Comparison of ENCODE assay signal across 29 cellular contexts in the genomic region with DNA sequence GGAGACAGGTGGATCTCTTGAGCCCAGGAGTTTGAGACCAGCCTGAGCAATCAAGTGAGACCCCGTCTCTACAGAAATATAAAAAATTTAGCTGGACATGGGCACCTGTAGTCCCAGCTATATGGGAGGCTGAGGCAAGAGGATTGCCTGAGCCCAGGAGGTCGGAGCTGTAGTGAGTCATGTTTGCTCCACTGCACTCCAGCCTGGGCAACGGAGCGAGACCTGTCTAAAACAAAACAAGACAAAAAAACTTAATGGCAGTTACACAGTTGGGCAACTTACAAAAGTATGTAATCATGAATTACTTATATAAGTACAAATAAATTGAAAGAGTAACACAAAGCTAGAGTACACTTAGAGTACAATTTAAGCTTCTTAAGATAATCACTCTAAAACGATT. TPM values are rescaled to one million over a fixed set of nuclear protein-coding genes. Genes with fewer than 3 reads are reported as not detected.
DNase-seq lines count a peak whose midpoint lies in the region; ATAC-seq, FAIRE-seq and TF ChIP-seq lines count a peak whose summit lies in the region.
"Had no signal": no experiment of that assay in that cellular context is flagged by ENCODE, and none has a peak within 500 bp of the region (broad histone marks: within the 10 kb centered on the region; RNA-seq: fewer than 3 reads in every experiment).

No MANE protein-coding gene starts in this region.

- no peaks in the 10 kb centered on the region for H3K9me2 ChIP-seq in OCI-LY7 (ENCODE audit: insufficient read depth, low read length)

- H3K27me3 ChIP-seq in HepG2 (ENCODE audit: control insufficient read depth in 1 of 2, insufficient read depth in 2 of 2, low read length in 2 of 2) = no peaks in the 10 kb centered on the region
- H3K27me3 ChIP-seq in right lobe of liver = no peaks in the 10 kb centered on the region
- H3K27me3 ChIP-seq: dorsolateral prefrontal cortex, neutrophil, sigmoid colon, tibial artery had no signal

- intact Hi-C loops in HepG2 (cut with micrococcal nuclease; ENCODE audit: unreplicated experiment) (no loop called here), right lobe of liver (cut with DNase I) (no loop called here), OCI-LY7 (cut with micrococcal nuclease; ENCODE audit: unreplicated experiment) (no loop called here)

- H3K9me3 ChIP-seq in HepG2 (ENCODE audit: low read length) (no peaks in the 10 kb centered on the region), right lobe of liver (no peaks in the 10 kb centered on the region), OCI-LY7 (ENCODE audit: low read length) (no peaks in the 10 kb centered on the region)
- H3K9me3 ChIP-seq: A549, neutrophil, prostate gland, sigmoid colon, tibial artery had no signal

- no peak for TF ChIP-seq RAD21 in HepG2 (CRISPR knock-in tag; IDR thresholded peaks at IDR 0.05)

- ATAC-seq in HepG2 (no peak), right lobe of liver (no peak), GM19351 (IDR thresholded peaks at IDR 0.05; ENCODE audit: unreplicated experiment) (no peak)
- ATAC-seq: A549; activated CD8-positive, alpha-beta T cell treated with anti-CD3 and anti-CD28 coated beads, Interleukin-2, amount 10 ng/mL, durations not matched to agents 7 days and 5 days; GM23338; left lobe of liver had no signal

- H3K79me2 ChIP-seq in HepG2 (ENCODE audit: insufficient read depth, low read length) (peaks cover 52% of the 10 kb centered on the region), OCI-LY7 (ENCODE audit: insufficient read depth, low read depth, low read length) (peaks cover 56% of the 10 kb centered on the region)

- H3K27ac ChIP-seq in HepG2 (ENCODE audit: extremely low read length, insufficient read depth, low read length) = no peak overlapping the region
- H3K27ac ChIP-seq in right lobe of liver = no peak overlapping the region
- H3K27ac ChIP-seq in OCI-LY7 (ENCODE audit: low read depth, low read length, poor library complexity, severe bottlenecking) = no peak overlapping the region
- H3K27ac ChIP-seq: A549, dorsolateral prefrontal cortex, KMS-11, neutrophil, prostate gland, sigmoid colon, tibial artery had no signal

- H3K9ac ChIP-seq in HepG2 (ENCODE audit: insufficient read depth, low read depth, low read length) = no peak overlapping the region
- H3K9ac ChIP-seq: KMS-11 had no signal

- 97% methylated on average over 5 of the region's 5 CpGs for WGBS in HepG2 (ENCODE audit: low lambda C conversion rate)
- 94% methylated on average over 4 of the region's 5 CpGs for WGBS in right lobe of liver (ENCODE audit: insufficient coverage, low coverage, low lambda C conversion rate, missing lambda C conversion rate)

- no peak for FAIRE-seq in HepG2 (lab: Jason Lieb, UNC)
- FAIRE-seq: A549, HTR-8/SVneo had no signal

- H3K4me1 ChIP-seq in HepG2 (ENCODE audit: insufficient read depth, low read length) (no peaks in the 10 kb centered on the region), right lobe of liver (no peaks in the 10 kb centered on the region), OCI-LY7 (ENCODE audit: insufficient read depth, low read length, poor library complexity, severe bottlenecking) (peaks cover 15% of the 10 kb centered on the region)
- H3K4me1 ChIP-seq: prostate gland had no signal

- H3K4me3 ChIP-seq in HepG2 (replicated peaks in 1 of 3; ENCODE audit: insufficient read depth in 1 of 3, low read depth in 2 of 3, low read length in 3 of 3) (no peak overlapping the region), right lobe of liver (no peak overlapping the region), OCI-LY7 (ENCODE audit: low read depth, low read length, poor library complexity, severe bottlenecking) (no peak overlapping the region)
- H3K4me3 ChIP-seq: A549, dorsolateral prefrontal cortex, GM23338, PC-9, prostate gland, sigmoid colon, tibial artery had no signal

- H3K36me3 ChIP-seq in HepG2 (replicated peaks in 1 of 2; ENCODE audit: control insufficient read depth in 1 of 2, insufficient read depth in 2 of 2, low read length in 2 of 2) (peaks cover 7 to 48% of the 10 kb centered on the region in 2 experiments; a peak in 4 of 5 replicates), right lobe of liver (peaks cover 0 to 13% (median under 1%) of the 10 kb centered on the region in 4 donors), OCI-LY7 (ENCODE audit: insufficient read depth, low read length) (peaks cover 48% of the 10 kb centered on the region)
- H3K36me3 ChIP-seq: prostate gland had no signal

- BruUV-seq in HepG2 (replicated peaks; lab: Mats Ljungman, UMichigan) (no TSS peak), OCI-LY7 (replicated peaks; lab: Mats Ljungman, UMichigan) (no TSS peak)

- H4K20me1 ChIP-seq in HepG2 (ENCODE audit: insufficient read depth, low read length) = peaks cover 2% of the 10 kb centered on the region; the same call in 1 of the 2 replicates
- no peaks in the 10 kb centered on the region for H4K20me1 ChIP-seq in OCI-LY7 (ENCODE audit: insufficient read depth, low read length)

- in situ Hi-C loops in HepG2 (cut with HindIII; ENCODE audit: extremely low pct_ligation_motif_present, low pct_unique_long_range_greater_than_20kb) = no loop called here

- DNase-seq in HepG2 (ENCODE audit: low spot score) (no peak), right lobe of liver (no peak), OCI-LY7 (ENCODE audit: low spot score) (peak; percentile 22), glomerular visceral epithelial cell (ENCODE audit: extremely low spot score) (peak; percentile 63), renal cortical epithelial cell (ENCODE audit: low read depth) (peak; percentile 67), globus pallidus (ENCODE audit: low spot score) (no peak), pons (ENCODE audit: low spot score) (no peak)
- DNase-seq: activated CD8-positive, alpha-beta T cell treated with anti-CD3 and anti-CD28 coated beads, Interleukin-2, amount 10 ng/mL, durations not matched to agents 7 days and 5 days; dorsolateral prefrontal cortex; hypothalamus; MM.1S; NCI-H1436; NCI-H2081; NCI-H524 treated with DMSO at 0.1 percent for 48 hours; NK-92 treated with Interleukin-12 subunit alpha and Interleukin-12 subunit beta, amount 100 ng/mL, for 24 hours; Right ventricle myocardium superior; sigmoid colon; stimulated activated CD4-positive, alpha-beta T cell treated with anti-CD3 and anti-CD28 coated beads, Interleukin-12 subunit alpha, Interleukin-12 subunit beta, amount 100 ng/mL, for 4 hours; stimulated activated CD4-positive, alpha-beta T cell treated with anti-CD3 and anti-CD28 coated beads, Interleukin-2, amount 100 ng/mL, for 48 hours; tibial artery had no signal

- CTCF ChIA-PET in HepG2 (lab: Yijun Ruan, JAX; ENCODE audit: low intra/inter-chr PET ratio, low total read pairs) = no interaction called here
- CTCF ChIA-PET in OCI-LY7 (lab: Charles Lee; ENCODE audit: unreplicated experiment) = no interaction called here

- H2AFZ ChIP-seq in HepG2 (ENCODE audit: low read length) = no peak overlapping the region
- no peak overlapping the region for H2AFZ ChIP-seq in OCI-LY7 (ENCODE audit: low read length)
- H2AFZ ChIP-seq: GM23338, PC-9 had no signal

- TF ChIP-seq CTCF in HepG2 (CRISPR knock-in tag; IDR thresholded peaks at IDR 0.05) (no peak), right lobe of liver (IDR thresholded peaks at IDR 0.05) (no peak), OCI-LY7 (conservative IDR thresholded peaks at IDR 0.05; ENCODE audit: low read length) (no peak)

- H3K4me2 ChIP-seq in HepG2 (ENCODE audit: low read depth, low read length) (no peak overlapping the region), OCI-LY7 (ENCODE audit: low read length) (0 out of 2 replicates have a peak overlapping the region, but pooled peaks have one; percentile 19)
- H3K4me2 ChIP-seq: GM23338, KMS-11, PC-9 had no signal

- TF ChIP-seq EP300 in HepG2 (IDR thresholded peaks at IDR 0.05; ENCODE audit: low read depth in 2 of 2, low read length in 2 of 2) (no peak), HepG2 (CRISPR knock-in tag; IDR thresholded peaks at IDR 0.05; ENCODE audit: borderline replicate concordance) (no peak)

- no peak for TF ChIP-seq POLR2A in HepG2 (IDR thresholded peaks at IDR 0.05; ENCODE audit: insufficient read depth in 1 of 2, low read depth in 2 of 2, low read length in 2 of 2)
- TF ChIP-seq POLR2A in right lobe of liver (IDR thresholded peaks at IDR 0.05) = no peak

- POLR2A ChIA-PET in HepG2 (lab: Yijun Ruan, JAX) (no interaction called here), OCI-LY7 (lab: Charles Lee) (interaction anchor here (0.6 kb wide), 1 partner anchor 129 kb away, joined by 3 read pairs; the partner anchor contains the start of gene ZBTB37)

RNA-seq across cellular contexts. Expression of gene RC3H1, which starts 25.2 kb away (rescaled TPM):
- total RNA-seq in HepG2 (2016; rRNA removed; fragmentation: Illumina TruSeq; extraction: Trizol) (19.6 and 24.4 TPM in 2 replicates), right lobe of liver (10 to 100 TPM; 15.7 to 22.2 (median 17.7) TPM), OCI-LY7 (2022) (34.0 and 34.3 TPM in 2 replicates), renal cortical epithelial cell (33.0 and 56.4 TPM in 2 replicates)
- 6.7 and 7.2 TPM in 2 replicates for total RNA-seq in HepG2 (2016; cell fraction: cytosol; rRNA removed; fragmentation: Illumina TruSeq; extraction: Trizol; ENCODE audit: low read depth)
- total RNA-seq in HepG2 (2016; cell fraction: insoluble cytoplasmic fraction; rRNA removed; fragmentation: Illumina TruSeq; extraction: Trizol) = 18.3 and 27.5 TPM in 2 replicates
- total RNA-seq in HepG2 (2016; cell fraction: membrane; rRNA removed; fragmentation: Illumina TruSeq; extraction: Trizol) = 11.2 and 12.6 TPM in 2 replicates
- total RNA-seq in HepG2 (2016; cell fraction: nucleus; rRNA removed; fragmentation: Illumina TruSeq; extraction: Trizol) = 21.3 and 26.1 TPM in 2 replicates
- polyA plus RNA-seq in HepG2 (2011; rRNA removed) = 8.5 and 11.2 TPM in 2 replicates
- polyA plus RNA-seq in HepG2 (2011; cell fraction: cytosol; rRNA removed) = 5.1 and 6.3 TPM in 2 replicates
- polyA plus RNA-seq in HepG2 (2011; cell fraction: nucleus; rRNA removed) = 7.4 and 7.9 TPM in 2 replicates
- polyA plus RNA-seq in HepG2 (2012) = 2.5 and 2.9 TPM in 2 replicates
- polyA plus RNA-seq in HepG2 (2016; cell fraction: cytosol; fragmentation: Illumina TruSeq; extraction: Trizol; ENCODE audit: low read depth) = 0.45 and 0.52 TPM in 2 replicates
- polyA plus RNA-seq in HepG2 (2016; cell fraction: insoluble cytoplasmic fraction; fragmentation: Illumina TruSeq; extraction: Trizol; ENCODE audit: low read depth) = 9.6 and 9.9 TPM in 2 replicates
- 1.7 and 1.9 TPM in 2 replicates for polyA plus RNA-seq in HepG2 (2016; cell fraction: membrane; fragmentation: Illumina TruSeq; extraction: Trizol; ENCODE audit: low read depth)
- 12.3 and 12.8 TPM in 2 replicates for polyA plus RNA-seq in HepG2 (2016; cell fraction: nucleus; fragmentation: Illumina TruSeq; extraction: Trizol; ENCODE audit: insufficient read depth, low read depth)
- polyA minus RNA-seq in HepG2 (2011; rRNA and poly(A)+ RNA removed; ENCODE audit: low replicate concordance) = 45.1 and 87.7 TPM in 2 replicates
- polyA minus RNA-seq in HepG2 (2011; cell fraction: cytosol; rRNA and poly(A)+ RNA removed) = 29.5 and 31.7 TPM in 2 replicates
- 42.6 and 69.6 TPM in 2 replicates for polyA minus RNA-seq in HepG2 (2011; cell fraction: nucleus; rRNA and poly(A)+ RNA removed)
- 21.0 and 32.0 TPM in 2 replicates for total RNA-seq in OCI-LY7 (2014; rRNA removed; shearing (Covaris generic))

Comparison
In these comparisons a context has a peak if more than half of its experiments do, and no peak if none do; other contexts are left out.
1. DNase-seq: peak in OCI-LY7 (single experiment), glomerular visceral epithelial cell (single experiment) and renal cortical epithelial cell (single experiment); none in HepG2 (single experiment), right lobe of liver (0 of 3), globus pallidus (single experiment) and pons (single experiment).